1 cellular context compared by ENCODE assay signal in genomic region chr3:187623285-187623814, GRCh38.
TF ChIP-seq lines count a peak whose summit lies in the region.

No MANE protein-coding gene starts in this region.

TF ChIP-seq in HEK293, 187 proteins besides CTCF, POLR2A, EP300 and RAD21:
- TF ChIP-seq IKZF3 (tag by site-specific recombination; IDR thresholded peaks at IDR 0.05): no peak
- TF ChIP-seq ZNF664 (tag by site-specific recombination; IDR thresholded peaks at IDR 0.05): peak; percentile 76
TF ChIP-seq in HEK293: peak in this region for 1.
